Comparison of ENCODE assay signal across 19 cellular contexts in genomic region chr3:155895379-155895900, GRCh38.
"Had no signal": no experiment of that assay in that cellular context is flagged by ENCODE, and none has a peak within 500 bp of the region (broad histone marks: within the 10 kb centered on the region; RNA-seq: fewer than 3 reads in every experiment).

No MANE protein-coding gene starts in this region.

- H3K9me3 ChIP-seq: SJSA1 had no signal

- DNase-seq: KBM-7, MV-4-11, NCI-H1048, NCI-H1105, NCI-H1417, NCI-H1436 treated with DMSO at 0.1 percent for 48 hours, NCI-H1694, NCI-H187 treated with DMSO at 0.1 percent for 48 hours, NCI-H2029 treated with DMSO at 0.1 percent for 48 hours, NCI-H2171 treated with DMSO at 0.1 percent for 48 hours, NCI-H2227 treated with DMSO at 0.1 percent for 48 hours, NCI-H446, NCI-H510A, NCI-H526, Right ventricle myocardium superior, RPMI8226, SIG-M5 had no signal

- H3K4me1 ChIP-seq: SJSA1 had no signal

- H3K27me3 ChIP-seq: SJSA1 had no signal

- H3K27ac ChIP-seq: SJSA1, SK-N-MC had no signal

- H3K4me3 ChIP-seq: SJSA1, SK-N-MC had no signal
